ENCODE assay signal across 1 cellular context in the genomic region with DNA sequence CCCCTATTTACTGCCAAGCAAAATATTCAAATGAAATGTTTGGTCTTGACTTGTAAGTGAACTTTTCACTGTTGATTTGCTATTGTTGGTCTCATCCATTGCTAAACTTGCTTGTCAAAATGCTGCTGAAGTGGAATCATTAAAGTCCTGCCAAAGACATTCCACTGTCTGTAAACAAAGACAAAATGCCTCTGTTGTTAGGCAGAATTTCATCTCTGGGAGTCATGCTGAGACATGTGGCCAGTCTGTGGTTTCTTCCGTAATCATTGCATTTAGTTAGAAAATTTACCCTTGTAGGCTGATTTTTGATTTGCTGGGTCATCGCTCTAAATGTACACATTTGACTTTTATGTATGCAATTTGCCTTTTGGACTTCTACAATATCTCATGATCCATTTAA.
TF ChIP-seq lines count a peak whose summit lies in the region.

No MANE protein-coding gene starts in this region.

TF ChIP-seq in H1, 55 proteins besides CTCF, POLR2A, EP300 and RAD21:
- TF ChIP-seq MAX (IDR thresholded peaks at IDR 0.05) (peak; percentile 26; the same call in 1 of the 2 replicates), RFX5 (IDR thresholded peaks at IDR 0.05; ENCODE audit: borderline replicate concordance, low read depth, low read length) (peak; percentile 74), ZNF274 (IDR thresholded peaks at IDR 0.05; ENCODE audit: borderline replicate concordance, extremely low read depth, low read length) (no peak), TEAD4 (IDR thresholded peaks at IDR 0.05; ENCODE audit: low read depth, low read length) (peak; percentile 50), E2F6 (IDR thresholded peaks at IDR 0.05) (no peak)
